Comparison of ENCODE assay signal across 12 cellular contexts in genomic region chr1:200867018-200867811, GRCh38. TPM values are rescaled to one million over a fixed set of nuclear protein-coding genes. Genes with fewer than 3 reads are reported as not detected.
DNase-seq lines count a peak whose midpoint lies in the region; ATAC-seq and TF ChIP-seq lines count a peak whose summit lies in the region.
"Had no signal": no experiment of that assay in that cellular context is flagged by ENCODE, and none has a peak within 500 bp of the region (broad histone marks: within the 10 kb centered on the region; RNA-seq: fewer than 3 reads in every experiment).

No MANE protein-coding gene starts in this region.

- no peak for TF ChIP-seq CTCF in HEK293 (tag by site-specific recombination; IDR thresholded peaks at IDR 0.05)
- TF ChIP-seq CTCF in fibroblast of villous mesenchyme (IDR thresholded peaks at IDR 0.05; ENCODE audit: insufficient read depth, low read depth, low read length), result no peak
- TF ChIP-seq CTCF in HFFc6 (IDR thresholded peaks at IDR 0.05), result no peak

- DNase-seq in NCI-H2171 treated with DMSO at 0.1 percent for 48 hours (lab: John Stamatoyannopoulos, UW) (peak; percentile 68), fibroblast of villous mesenchyme (ENCODE audit: low read depth) (peak; percentile 21), activated gamma-delta T cell (lab: John Stamatoyannopoulos, UW) (no peak), NCI-H146 treated with DMSO at 0.1 percent for 48 hours (lab: John Stamatoyannopoulos, UW; ENCODE audit: unreplicated experiment) (no peak), HEK293T (ENCODE audit: extremely low spot score) (no peak), HFFc6 (no peak)
- DNase-seq: Kasumi-1, SHP77 treated with DMSO at 0.1 percent for 48 hours, tibial artery had no signal

- H3K27me3 Mint-ChIP-seq in HFFc6 (ENCODE audit: insufficient read depth), result peaks cover 21% of the 10 kb centered on the region

- POLR2A ChIA-PET in HEK293 (lab: Yijun Ruan, JAX), result no interaction called here
- POLR2A ChIA-PET in HEK293T (lab: Yijun Ruan, JAX), result no interaction called here

- H3K9me3 ChIP-seq in HEK293 (ENCODE audit: control insufficient read depth, insufficient read depth, low read depth, low read length), result no peaks in the 10 kb centered on the region
- H3K9me3 ChIP-seq: tibial artery had no signal

- no peak overlapping the region for H3K27ac Mint-ChIP-seq in HFFc6

- H3K4me1 ChIP-seq in HEK293 (ENCODE audit: control insufficient read depth, insufficient read depth, low read length), result peaks cover 3% of the 10 kb centered on the region; the same call in 1 of the 2 replicates

- CTCF ChIA-PET in HEK293 (lab: Yijun Ruan, JAX), result no interaction called here
- CTCF ChIA-PET in HEK293T (lab: Yijun Ruan, JAX), result interaction anchor here (0.6 kb wide), 1 partner anchor 341 kb away, joined by 4 read pairs; no protein-coding TSS in a partner anchor

- H3K4me3 Mint-ChIP-seq in HFFc6, result no peak overlapping the region

- no peak overlapping the region for H3K27ac ChIP-seq in HEK293 (ENCODE audit: extremely low read depth, low read depth, low read length)
- H3K27ac ChIP-seq: tibial artery had no signal

- H3K4me1 Mint-ChIP-seq in HFFc6 (ENCODE audit: low read depth), result 0 out of 2 replicates have a peak, but pooled peaks cover 7% of the 10 kb centered on the region

- H3K4me3 ChIP-seq in HEK293 (ENCODE audit: low read depth, low read length) (no peak overlapping the region), fibroblast of villous mesenchyme (ENCODE audit: low read depth, low read length) (no peak overlapping the region)
- H3K4me3 ChIP-seq: tibial artery had no signal

- peaks cover 0 to 16% of the 10 kb centered on the region in 2 experiments; a peak in 1 of 3 replicates for H3K36me3 ChIP-seq in HEK293 (ENCODE audit: control insufficient read depth in 2 of 2, insufficient read depth in 1 of 2, low read length in 2 of 2)

- H3K9me3 Mint-ChIP-seq in HFFc6, result no peaks in the 10 kb centered on the region

- peak; percentile 4 for ATAC-seq in GM18517 (IDR thresholded peaks at IDR 0.05; ENCODE audit: unreplicated experiment)

- H3K36me3 Mint-ChIP-seq in HFFc6 (ENCODE audit: low read depth), result peaks cover 19% of the 10 kb centered on the region

TF ChIP-seq in HEK293, 187 proteins besides CTCF, POLR2A, EP300 and RAD21:
- no peak for TF ChIP-seq ZNF366 (tag by site-specific recombination; conservative IDR thresholded peaks at IDR 0.05)
- TF ChIP-seq ZNF175 (tag by site-specific recombination; IDR thresholded peaks at IDR 0.05), result no peak
- TF ChIP-seq ZNF596 (tag by site-specific recombination; IDR thresholded peaks at IDR 0.05), result 0 out of 2 replicates have a peak, but pooled peaks have one; percentile 30
- peak; percentile 31; the same call in 1 of the 2 replicates for TF ChIP-seq ZNF629 (tag by site-specific recombination; IDR thresholded peaks at IDR 0.05)
- TF ChIP-seq ZIC2 (tag by site-specific recombination; IDR thresholded peaks at IDR 0.05), result peak; percentile 48
- TF ChIP-seq FEZF1 (tag by site-specific recombination; IDR thresholded peaks at IDR 0.05), result no peak
- peak; percentile 61; the same call in 1 of the 2 replicates for TF ChIP-seq OSR2 (tag by site-specific recombination; IDR thresholded peaks at IDR 0.05)
- TF ChIP-seq MZF1 (tag by site-specific recombination; IDR thresholded peaks at IDR 0.05; ENCODE audit: borderline replicate concordance), result peak; percentile 55; the same call in 1 of the 2 replicates
- TF ChIP-seq IKZF3 (tag by site-specific recombination; IDR thresholded peaks at IDR 0.05), result 0 out of 2 replicates have a peak, but pooled peaks have one; percentile 31
- TF ChIP-seq ZNF658 (tag by site-specific recombination; IDR thresholded peaks at IDR 0.05), result no peak
- TF ChIP-seq, protein P1, sequence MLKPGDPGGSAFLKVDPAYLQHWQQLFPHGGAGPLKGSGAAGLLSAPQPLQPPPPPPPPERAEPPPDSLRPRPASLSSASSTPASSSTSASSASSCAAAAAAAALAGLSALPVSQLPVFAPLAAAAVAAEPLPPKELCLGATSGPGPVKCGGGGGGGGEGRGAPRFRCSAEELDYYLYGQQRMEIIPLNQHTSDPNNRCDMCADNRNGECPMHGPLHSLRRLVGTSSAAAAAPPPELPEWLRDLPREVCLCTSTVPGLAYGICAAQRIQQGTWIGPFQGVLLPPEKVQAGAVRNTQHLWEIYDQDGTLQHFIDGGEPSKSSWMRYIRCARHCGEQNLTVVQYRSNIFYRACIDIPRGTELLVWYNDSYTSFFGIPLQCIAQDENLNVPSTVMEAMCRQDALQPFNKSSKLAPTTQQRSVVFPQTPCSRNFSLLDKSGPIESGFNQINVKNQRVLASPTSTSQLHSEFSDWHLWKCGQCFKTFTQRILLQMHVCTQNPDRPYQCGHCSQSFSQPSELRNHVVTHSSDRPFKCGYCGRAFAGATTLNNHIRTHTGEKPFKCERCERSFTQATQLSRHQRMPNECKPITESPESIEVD (tag by site-specific recombination; IDR thresholded peaks at IDR 0.05), result peak; percentile 70
TF ChIP-seq in HEK293: peak in this region for 7.

TF ChIP-seq in HEK293T, 16 proteins besides CTCF, POLR2A, EP300 and RAD21:
- no peak for TF ChIP-seq PKNOX1 (IDR thresholded peaks at IDR 0.05)
- no peak for TF ChIP-seq ZNF384 (IDR thresholded peaks at IDR 0.05)
- TF ChIP-seq FOXK2 (IDR thresholded peaks at IDR 0.05), result no peak
- TF ChIP-seq HDGF (IDR thresholded peaks at IDR 0.05; ENCODE audit: borderline replicate concordance), result no peak
- TF ChIP-seq TARDBP (IDR thresholded peaks at IDR 0.05), result no peak
- no peak for TF ChIP-seq CTBP1 (IDR thresholded peaks at IDR 0.05; ENCODE audit: borderline replicate concordance)
- TF ChIP-seq FOXA1 (IDR thresholded peaks at IDR 0.05), result no peak
- no peak for TF ChIP-seq FOXM1 (IDR thresholded peaks at IDR 0.05; ENCODE audit: borderline replicate concordance)
- no peak for TF ChIP-seq ELF4 (IDR thresholded peaks at IDR 0.05)
- TF ChIP-seq SP1 (IDR thresholded peaks at IDR 0.05), result no peak
- no peak for TF ChIP-seq LEF1 (IDR thresholded peaks at IDR 0.05; ENCODE audit: borderline replicate concordance)
- TF ChIP-seq ARNT (IDR thresholded peaks at IDR 0.05), result no peak
- TF ChIP-seq SUZ12 (IDR thresholded peaks at IDR 0.05), result no peak

RNA-seq across cellular contexts. Expression of gene GPR25, which starts 5.6 kb away (rescaled TPM):
- not detected in 2 replicates for total RNA-seq in fibroblast of villous mesenchyme
- total RNA-seq in HFFc6 (2021; fragmentation: NEBNext Ultra II Directional; extraction: Animal tissue kit (Norgen Biotek cat#: 25700)), result not detected
- total RNA-seq: activated CD8-positive, alpha-beta memory T cell treated with anti-CD3 and anti-CD28 coated beads for 36 hours had no signal

RNA-seq across cellular contexts. Expression of gene INAVA, which starts 27.5 kb away (rescaled TPM):
- total RNA-seq in fibroblast of villous mesenchyme, result 0.32 TPM in 1 of 2 replicates, not detected in the other
- total RNA-seq in HFFc6 (2021; fragmentation: NEBNext Ultra II Directional; extraction: Animal tissue kit (Norgen Biotek cat#: 25700)), result not detected

Comparison
In these comparisons a context has a peak if more than half of its experiments do, and no peak if none do; other contexts are left out.
1. DNase-seq: peak in NCI-H2171 treated with DMSO at 0.1 percent for 48 hours (single experiment) and fibroblast of villous mesenchyme (single experiment); none in activated gamma-delta T cell (single experiment), NCI-H146 treated with DMSO at 0.1 percent for 48 hours (single experiment), HEK293T (single experiment) and HFFc6 (single experiment).